ENCODE assay signal across 20 cellular contexts in the genomic region with DNA sequence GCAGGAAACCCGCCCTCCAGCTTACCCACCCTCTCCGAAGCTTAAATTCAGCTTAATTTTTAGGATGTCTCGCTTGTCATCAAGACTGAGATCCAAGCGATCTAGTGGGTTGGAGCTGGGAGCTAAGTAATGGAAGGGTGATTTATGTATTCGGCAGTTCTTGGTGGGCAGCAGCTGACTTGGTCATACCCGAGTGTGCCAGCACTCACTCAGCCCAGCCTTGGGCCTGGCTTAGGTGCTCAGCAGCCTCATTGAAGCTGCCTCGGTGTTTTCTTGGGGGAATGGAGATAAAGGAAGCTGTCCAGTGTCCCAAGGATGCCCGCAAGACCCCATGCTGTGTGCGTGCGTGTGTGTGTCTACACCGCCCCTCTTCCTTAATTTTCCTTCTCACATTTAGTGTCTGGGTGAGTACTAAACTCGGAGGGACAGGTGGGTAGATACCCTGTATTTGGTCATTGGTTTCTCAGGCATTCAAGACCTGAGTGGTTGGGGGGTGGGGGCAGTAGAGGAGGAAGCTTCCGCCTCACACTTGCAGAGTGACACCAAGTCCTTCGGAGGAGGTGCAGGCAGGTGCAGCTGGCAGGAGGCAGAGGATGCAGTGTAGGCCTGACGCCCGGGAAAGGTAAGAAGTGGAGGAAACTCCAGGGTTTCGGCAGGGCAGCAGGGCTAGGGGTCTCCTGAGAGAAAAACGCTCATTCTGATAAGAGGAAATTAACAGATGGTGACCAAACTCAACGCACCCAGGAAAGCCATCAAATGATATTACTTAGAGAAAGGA.
A peak's percentile ranks its signal among the peaks of the same experiment; 100 is the strongest.
DNase-seq lines count a peak whose midpoint lies in the region; ATAC-seq, FAIRE-seq and TF ChIP-seq lines count a peak whose summit lies in the region.
"Had no signal": no experiment of that assay in that cellular context is flagged by ENCODE, and none has a peak within 500 bp of the region (broad histone marks: within the 10 kb centered on the region; RNA-seq: fewer than 3 reads in every experiment).

No MANE protein-coding gene starts in this region.

- DNase-seq in DND-41, result no peak
- DNase-seq in activated naive CD8-positive, alpha-beta T cell treated with anti-CD3 and anti-CD28 coated beads, Interleukin-2, amount 10 ng/mL, durations not matched to agents 7 days and 5 days, result no peak
- peak; percentile 51 for DNase-seq in osteocyte (ENCODE audit: extremely low spot score, unreplicated experiment)
- no peak for DNase-seq in NCI-H2081 treated with DMSO at 0.1 percent for 48 hours (lab: John Stamatoyannopoulos, UW)
- DNase-seq in pancreas, result no peak
- DNase-seq: ACHN, COR-L47, DMS153, GF-D8, HCEC 1CT, NCI-H1105, NCI-H2107, NCI-H2227 treated with DMSO at 0.1 percent for 48 hours, NCI-H510A treated with DMSO at 0.1 percent for 48 hours, NCI-H82, OCI-M1, SHP77 had no signal

- peak overlapping the region; percentile 66 to 90 (median 81) for H3K4me2 ChIP-seq in BLaER1 treated with 17β-estradiol and CSF1 and Interleukin-3, amounts not matched to agents 10 nM and 100 nM
- no peak overlapping the region for H3K4me2 ChIP-seq in DND-41 (ENCODE audit: insufficient read depth, low read length)

- no peaks in the 10 kb centered on the region for H3K9me3 Mint-ChIP-seq in activated naive CD8-positive, alpha-beta T cell treated with anti-CD3 and anti-CD28 coated beads, Interleukin-2, amount 10 ng/mL, durations not matched to agents 7 days and 5 days
- H3K9me3 Mint-ChIP-seq in osteocyte (ENCODE audit: unreplicated experiment), result no peaks in the 10 kb centered on the region
- peaks cover 4% of the 10 kb centered on the region for H3K9me3 Mint-ChIP-seq in stimulated activated memory B cell treated with anti-CD40 and anti-IgM and Interleukin-4, amounts not matched to agents 10 μg/mL and 1 μg/mL and 100 μg/mL, for 72 hours

- intact Hi-C loops in pancreas (cut with DNase I), result no loop called here

- no peak for FAIRE-seq in pancreas (lab: Jason Lieb, UNC)

- peak overlapping the region in 1 of 10 experiments; percentile 23; a peak in 1 of 20 replicates for H3K4me3 ChIP-seq in BLaER1 treated with 17β-estradiol and CSF1 and Interleukin-3, amounts not matched to agents 10 nM and 100 nM
- H3K4me3 ChIP-seq in DND-41 (ENCODE audit: low read depth in 1 of 2, low read length in 2 of 2) (no peak overlapping the region), pancreas (no peak overlapping the region)
- H3K4me3 ChIP-seq: SK-N-MC had no signal

- peaks cover 16% of the 10 kb centered on the region for H3K27me3 Mint-ChIP-seq in activated naive CD8-positive, alpha-beta T cell treated with anti-CD3 and anti-CD28 coated beads, Interleukin-2, amount 10 ng/mL, durations not matched to agents 7 days and 5 days
- H3K27me3 Mint-ChIP-seq in osteocyte (ENCODE audit: unreplicated experiment), result no peaks in the 10 kb centered on the region
- H3K27me3 Mint-ChIP-seq in stimulated activated memory B cell treated with anti-CD40 and anti-IgM and Interleukin-4, amounts not matched to agents 10 μg/mL and 1 μg/mL and 100 μg/mL, for 72 hours, result peaks cover 81% of the 10 kb centered on the region

- no peaks in the 10 kb centered on the region for H4K20me1 ChIP-seq in BLaER1 treated with 17β-estradiol and CSF1 and Interleukin-3, amounts not matched to agents 10 nM and 100 nM
- no peaks in the 10 kb centered on the region for H4K20me1 ChIP-seq in DND-41 (ENCODE audit: insufficient read depth, low read length)

- H3K9me3 ChIP-seq in BLaER1 treated with 17β-estradiol and CSF1 and Interleukin-3, amounts not matched to agents 10 nM and 100 nM (replicated peaks in 1 of 11), result peaks cover 0 to 7% (median 5%) of the 10 kb centered on the region in 11 experiments; a peak in 11 of 22 replicates
- H3K9me3 ChIP-seq in DND-41 (ENCODE audit: insufficient read depth, low read length, severe bottlenecking) (no peaks in the 10 kb centered on the region), pancreas (no peaks in the 10 kb centered on the region)

- H3K79me2 ChIP-seq in DND-41 (ENCODE audit: insufficient read depth, low read length), result no peaks in the 10 kb centered on the region

- H3K9ac ChIP-seq in BLaER1 treated with 17β-estradiol and CSF1 and Interleukin-3, amounts not matched to agents 10 nM and 100 nM, result peak overlapping the region in 2 of 11 experiments; percentile 39 to 40; a peak in 1 of 22 replicates
- H3K9ac ChIP-seq in DND-41 (ENCODE audit: low read depth, low read length), result 0 out of 2 replicates have a peak overlapping the region, but pooled peaks have one; percentile 14

- H3K27ac Mint-ChIP-seq in activated naive CD8-positive, alpha-beta T cell treated with anti-CD3 and anti-CD28 coated beads, Interleukin-2, amount 10 ng/mL, durations not matched to agents 7 days and 5 days, result no peak overlapping the region
- H3K27ac Mint-ChIP-seq in osteocyte (ENCODE audit: unreplicated experiment), result no peak overlapping the region
- no peak overlapping the region for H3K27ac Mint-ChIP-seq in stimulated activated memory B cell treated with anti-CD40 and anti-IgM and Interleukin-4, amounts not matched to agents 10 μg/mL and 1 μg/mL and 100 μg/mL, for 72 hours

- H3K27me3 ChIP-seq in BLaER1 treated with 17β-estradiol and CSF1 and Interleukin-3, amounts not matched to agents 10 nM and 100 nM, result no peaks in the 10 kb centered on the region
- H3K27me3 ChIP-seq in DND-41 (ENCODE audit: insufficient read depth, low read length, poor library complexity) (no peaks in the 10 kb centered on the region), pancreas (no peaks in the 10 kb centered on the region)

- H3K36me3 ChIP-seq in BLaER1 treated with 17β-estradiol and CSF1 and Interleukin-3, amounts not matched to agents 10 nM and 100 nM, result peaks cover 0 to 5% (median 0%) of the 10 kb centered on the region in 11 experiments; a peak in 2 of 22 replicates
- H3K36me3 ChIP-seq in DND-41 (ENCODE audit: insufficient read depth, low read length) (no peaks in the 10 kb centered on the region), pancreas (no peaks in the 10 kb centered on the region)

- no peaks in the 10 kb centered on the region for H3K36me3 Mint-ChIP-seq in activated naive CD8-positive, alpha-beta T cell treated with anti-CD3 and anti-CD28 coated beads, Interleukin-2, amount 10 ng/mL, durations not matched to agents 7 days and 5 days
- no peaks in the 10 kb centered on the region for H3K36me3 Mint-ChIP-seq in osteocyte (ENCODE audit: unreplicated experiment)
- H3K36me3 Mint-ChIP-seq in stimulated activated memory B cell treated with anti-CD40 and anti-IgM and Interleukin-4, amounts not matched to agents 10 μg/mL and 1 μg/mL and 100 μg/mL, for 72 hours, result no peaks in the 10 kb centered on the region

- H3K4me3 Mint-ChIP-seq in activated naive CD8-positive, alpha-beta T cell treated with anti-CD3 and anti-CD28 coated beads, Interleukin-2, amount 10 ng/mL, durations not matched to agents 7 days and 5 days, result peak overlapping the region; percentile 7
- no peak overlapping the region for H3K4me3 Mint-ChIP-seq in osteocyte (ENCODE audit: unreplicated experiment)
- H3K4me3 Mint-ChIP-seq in stimulated activated memory B cell treated with anti-CD40 and anti-IgM and Interleukin-4, amounts not matched to agents 10 μg/mL and 1 μg/mL and 100 μg/mL, for 72 hours, result no peak overlapping the region

- WGBS in pancreas, 2 donors, result 87 to 91% methylated on average over 19 of the region's 19 CpGs

- no peak overlapping the region for H2AFZ ChIP-seq in DND-41 (ENCODE audit: low read depth, low read length)

- no peak for TF ChIP-seq CTCF in DND-41 (IDR thresholded peaks at IDR 0.05; ENCODE audit: borderline replicate concordance, extremely low read depth, low read length, poor library complexity, severe bottlenecking)
- no peak for TF ChIP-seq CTCF in osteocyte (IDR thresholded peaks at IDR 0.05)
- no peak for TF ChIP-seq CTCF in pancreas (IDR thresholded peaks at IDR 0.05)

- no peak for ATAC-seq in DND-41 (ENCODE audit: insufficient read depth, low read depth)
- ATAC-seq in activated naive CD8-positive, alpha-beta T cell treated with anti-CD3 and anti-CD28 coated beads, Interleukin-2, amount 10 ng/mL, durations not matched to agents 7 days and 5 days (ENCODE audit: low read depth), result no peak
- ATAC-seq in pancreas, result no peak
- ATAC-seq in stimulated activated memory B cell treated with anti-CD40 and anti-IgM and Interleukin-4, amounts not matched to agents 10 μg/mL and 1 μg/mL and 100 μg/mL, for 72 hours, result no peak

- peak overlapping the region in 2 of 11 experiments; percentile 22 to 55; a peak in 2 of 22 replicates for H3K27ac ChIP-seq in BLaER1 treated with 17β-estradiol and CSF1 and Interleukin-3, amounts not matched to agents 10 nM and 100 nM
- peak overlapping the region; percentile 62 for H3K27ac ChIP-seq in DND-41 (ENCODE audit: low read length)
- H3K27ac ChIP-seq in pancreas, result no peak overlapping the region
- H3K27ac ChIP-seq: SK-N-MC had no signal

- POLR2A ChIA-PET in activated naive CD8-positive, alpha-beta T cell treated with anti-CD3 and anti-CD28 coated beads, Interleukin-2, amount 10 ng/mL, durations not matched to agents 7 days and 5 days (lab: Charles Lee), result interaction anchor here (1.3 to 2.4 kb wide), 3 partner anchors 11 to 76 kb away, joined by 5 to 6 read pairs (median 6); no protein-coding TSS in a partner anchor

- peaks cover 20% of the 10 kb centered on the region for H3K4me1 Mint-ChIP-seq in activated naive CD8-positive, alpha-beta T cell treated with anti-CD3 and anti-CD28 coated beads, Interleukin-2, amount 10 ng/mL, durations not matched to agents 7 days and 5 days
- no peaks in the 10 kb centered on the region for H3K4me1 Mint-ChIP-seq in osteocyte (ENCODE audit: unreplicated experiment)
- H3K4me1 Mint-ChIP-seq in stimulated activated memory B cell treated with anti-CD40 and anti-IgM and Interleukin-4, amounts not matched to agents 10 μg/mL and 1 μg/mL and 100 μg/mL, for 72 hours, result peaks cover 15% of the 10 kb centered on the region

- peaks cover 37 to 70% (median 61%) of the 10 kb centered on the region in 10 experiments for H3K4me1 ChIP-seq in BLaER1 treated with 17β-estradiol and CSF1 and Interleukin-3, amounts not matched to agents 10 nM and 100 nM
- peaks cover 29% of the 10 kb centered on the region for H3K4me1 ChIP-seq in DND-41 (ENCODE audit: insufficient read depth, low read length)
- H3K4me1 ChIP-seq in pancreas, result no peaks in the 10 kb centered on the region
